Comparison of ENCODE assay signal across 8 cellular contexts in genomic region chr11:68903631-68904457, GRCh38. TPM values are rescaled to one million over a fixed set of nuclear protein-coding genes. Genes with fewer than 3 reads are reported as not detected.
DNase-seq lines count a peak whose midpoint lies in the region; ATAC-seq and TF ChIP-seq lines count a peak whose summit lies in the region.

Gene IGHMBP2 (plus strand): TSS chr11:68903891. CDS start chr11:68903953, 62 bp downstream.
Gene MRPL21 (minus strand): TSS chr11:68903832. CDS start chr11:68903810, 22 bp downstream.

- peaks cover 26% of the 10 kb centered on the region for H3K4me1 Mint-ChIP-seq in activated CD4-positive, alpha-beta T cell treated with anti-CD3 and anti-CD28 coated beads, Interleukin-2, amount 10 ng/mL, durations not matched to agents 24 days and 14 days

- peak within 1 kb of the TSS; percentile 99 for H3K4me3 Mint-ChIP-seq in activated CD4-positive, alpha-beta T cell treated with anti-CD3 and anti-CD28 coated beads, Interleukin-2, amount 10 ng/mL, durations not matched to agents 24 days and 14 days

- no peak for TF ChIP-seq CTCF in AG04449 (IDR thresholded peaks at IDR 0.05; ENCODE audit: insufficient read depth, low read length, missing control alignments)

- peak within 1 kb of the TSS; percentile 100 for H3K4me3 ChIP-seq in AG04449 (ENCODE audit: low read depth, low read length)

- POLR2A ChIA-PET in AG04449 (lab: Yijun Ruan, JAX), result interaction anchor here (1.1 to 1.6 kb wide), 3 partner anchors 14 to 105 kb away, joined by 4 to 8 read pairs (median 4); no protein-coding TSS in a partner anchor

- no peaks in the 10 kb centered on the region for H3K27me3 Mint-ChIP-seq in activated CD4-positive, alpha-beta T cell treated with anti-CD3 and anti-CD28 coated beads, Interleukin-2, amount 10 ng/mL, durations not matched to agents 24 days and 14 days

- no peak for DNase-seq in AG04449 (ENCODE audit: low read depth, low spot score)
- peak; percentile 62 for DNase-seq in NCI-H460 (ENCODE audit: extremely low read depth, low read depth)
- peak; percentile 97 for DNase-seq in activated CD4-positive, alpha-beta T cell treated with anti-CD3 and anti-CD28 coated beads, Interleukin-2, amount 10 ng/mL, durations not matched to agents 24 days and 14 days
- peak; percentile 73 for DNase-seq in dedifferentiated amniotic fluid mesenchymal stem cell (ENCODE audit: extremely low spot score)
- peak; percentile 87 for DNase-seq in left lobe of liver (ENCODE audit: low spot score)
- peak; percentile 71 for DNase-seq in stimulated activated CD4-positive, alpha-beta T cell treated with anti-CD3 and anti-CD28 coated beads, Interleukin-2, amount 100 ng/mL, for 4 hours (ENCODE audit: low read depth)

- peak; percentile 75 for ATAC-seq in GM18870 (IDR thresholded peaks at IDR 0.05; ENCODE audit: unreplicated experiment)
- peak; percentile 80 for ATAC-seq in HG03135 (IDR thresholded peaks at IDR 0.05; ENCODE audit: unreplicated experiment)
- ATAC-seq in left lobe of liver, result peak; percentile 95

- peaks cover 32% of the 10 kb centered on the region for H3K36me3 Mint-ChIP-seq in activated CD4-positive, alpha-beta T cell treated with anti-CD3 and anti-CD28 coated beads, Interleukin-2, amount 10 ng/mL, durations not matched to agents 24 days and 14 days (ENCODE audit: low read depth)

- CTCF ChIA-PET in AG04449 (lab: Yijun Ruan, JAX), result interaction anchor here (0.6 to 2.4 kb wide), 6 partner anchors 13 to 294 kb away, joined by 3 to 11 read pairs (median 4); partner anchors contain the start of gene MRGPRF

- intact Hi-C loops in activated CD4-positive, alpha-beta T cell treated with anti-CD3 and anti-CD28 coated beads, Interleukin-2, amount 10 ng/mL, durations not matched to agents 24 days and 14 days (cut with micrococcal nuclease), result loop anchor here (1.0 to 5.0 kb wide), 2 partner anchors 61 to 143 kb away; partner anchors contain the start of gene TPCN2

- H3K9me3 Mint-ChIP-seq in activated CD4-positive, alpha-beta T cell treated with anti-CD3 and anti-CD28 coated beads, Interleukin-2, amount 10 ng/mL, durations not matched to agents 24 days and 14 days, result no peaks in the 10 kb centered on the region

- peak within 1 kb of the TSS; percentile 94 for H3K27ac Mint-ChIP-seq in activated CD4-positive, alpha-beta T cell treated with anti-CD3 and anti-CD28 coated beads, Interleukin-2, amount 10 ng/mL, durations not matched to agents 24 days and 14 days

RNA-seq across cellular contexts. Expression of gene IGHMBP2, which starts in this region (rescaled TPM):
- 7.0 and 8.3 TPM in 2 replicates for total RNA-seq in NCI-H460 (2014; rRNA removed; shearing (Covaris generic))
- 16.0 and 33.3 TPM in 2 replicates for polyA plus RNA-seq in NCI-H460 (2014; cell fraction: nucleus; rRNA removed)
- total RNA-seq in activated CD4-positive, alpha-beta T cell treated with anti-CD3 and anti-CD28 coated beads, Interleukin-2, amount 10 ng/mL, durations not matched to agents 24 days and 14 days, result 39.2 and 39.8 TPM in 2 replicates
- 14.8 TPM for total RNA-seq in left lobe of liver

RNA-seq across cellular contexts. Expression of gene MRPL21, which starts in this region (rescaled TPM):
- 106 and 115 TPM in 2 replicates for total RNA-seq in NCI-H460 (2014; rRNA removed; shearing (Covaris generic))
- 130 and 180 TPM in 2 replicates for polyA plus RNA-seq in NCI-H460 (2014; cell fraction: nucleus; rRNA removed)
- 120 and 128 TPM in 2 replicates for total RNA-seq in activated CD4-positive, alpha-beta T cell treated with anti-CD3 and anti-CD28 coated beads, Interleukin-2, amount 10 ng/mL, durations not matched to agents 24 days and 14 days
- total RNA-seq in left lobe of liver, result 23.4 TPM
